In the genomic region with DNA sequence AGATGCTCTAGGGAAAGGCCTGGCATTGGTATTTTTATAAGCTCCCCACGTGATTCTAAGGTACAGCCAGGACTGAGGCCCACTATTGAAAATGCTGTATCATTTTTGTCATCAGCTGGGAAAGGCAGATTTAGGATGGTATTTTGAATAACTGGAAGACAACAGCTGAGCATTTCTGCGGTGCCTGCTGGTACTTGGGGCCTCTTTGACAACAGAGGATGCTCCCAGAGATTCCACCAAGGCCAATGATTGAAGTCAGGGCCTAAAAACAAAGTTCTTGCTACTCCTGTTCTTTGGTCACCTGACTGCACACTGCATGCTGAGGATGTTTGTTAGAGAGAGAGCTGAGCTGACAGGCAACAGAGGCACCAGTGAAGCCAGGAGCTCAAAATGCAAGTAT, we compare ENCODE assay signal across 4 cellular contexts. TPM values are rescaled to one million over a fixed set of nuclear protein-coding genes. Genes with fewer than 3 reads are reported as not detected.
"Had no signal": no experiment of that assay in that cellular context is flagged by ENCODE, and none has a peak within 500 bp of the region (broad histone marks: within the 10 kb centered on the region; RNA-seq: fewer than 3 reads in every experiment).

No MANE protein-coding gene starts in this region.

- H3K4me3 ChIP-seq: GM12878 had no signal

- ATAC-seq: GM12878 had no signal

- DNase-seq: GDM1, GF-D8 had no signal

RNA-seq across cellular contexts. Expression of a gene that starts 8.1 kb away (rescaled TPM):
- total RNA-seq: G401 had no signal
